In genomic region chr19:41711376-41712261, GRCh38 we compare ENCODE assay signal across 17 cellular contexts. TPM values are rescaled to one million over a fixed set of nuclear protein-coding genes. Genes with fewer than 3 reads are reported as not detected.
"Had no signal": no experiment of that assay in that cellular context is flagged by ENCODE, and none has a peak within 500 bp of the region (broad histone marks: within the 10 kb centered on the region; RNA-seq: fewer than 3 reads in every experiment).

No MANE protein-coding gene starts in this region.

- H3K27me3 ChIP-seq: ascending aorta, thyroid gland had no signal

- H3K9ac ChIP-seq: parathyroid adenoma, SK-N-SH had no signal

- H3K27ac ChIP-seq: ascending aorta, gastrocnemius medialis, heart right ventricle, parathyroid adenoma, thyroid gland had no signal

- H3K4me3 ChIP-seq: ascending aorta, gastrocnemius medialis, heart right ventricle, smooth muscle cell, thyroid gland had no signal

- H3K27ac Mint-ChIP-seq: T-helper 1 cell treated with Interleukin-12 subunit alpha and Interleukin-12 subunit beta and Interleukin-4 antibody, amounts not matched to agents 30 μg/mL and 1 μg/mL, for 36 hours had no signal

- H3K9me3 ChIP-seq: ascending aorta, gastrocnemius medialis, heart right ventricle, SK-N-SH, thyroid gland had no signal

- H3K4me1 ChIP-seq: ascending aorta, gastrocnemius medialis, heart right ventricle, parathyroid adenoma, thyroid gland had no signal

- H3K36me3 ChIP-seq: ascending aorta, gastrocnemius medialis, heart right ventricle, thyroid gland had no signal

- H3K4me1 Mint-ChIP-seq: neural crest cell had no signal

- H3K4me3 Mint-ChIP-seq: activated T-cell treated with anti-CD3 and anti-CD28 coated beads, Interleukin-2, amount 50 U/mL, for 4 hours; neural crest cell; T-helper 1 cell treated with Interleukin-12 subunit alpha and Interleukin-12 subunit beta and Interleukin-4 antibody, amounts not matched to agents 30 μg/mL and 1 μg/mL, for 36 hours had no signal

- ATAC-seq: activated T-cell treated with anti-CD3 and anti-CD28 coated beads, Interleukin-2, amount 50 U/mL, for 4 hours; gastrocnemius medialis; heart right ventricle; left lobe of liver; right cardiac atrium had no signal

- DNase-seq: activated CD4-positive, CD25-positive, alpha-beta regulatory T cell; activated naive CD4-positive, alpha-beta T cell; activated T-cell treated with anti-CD3 and anti-CD28 coated beads, Interleukin-2, amount 50 U/mL, for 4 hours; effector CD4-positive, alpha-beta T cell; gastrocnemius medialis; heart right ventricle; right cardiac atrium; SK-N-SH; thyroid gland had no signal

- H3K9me3 Mint-ChIP-seq: activated T-cell treated with anti-CD3 and anti-CD28 coated beads, Interleukin-2, amount 50 U/mL, for 4 hours; T-helper 1 cell treated with Interleukin-12 subunit alpha and Interleukin-12 subunit beta and Interleukin-4 antibody, amounts not matched to agents 30 μg/mL and 1 μg/mL, for 36 hours had no signal

RNA-seq across cellular contexts. Expression of gene CEACAM5, which starts 3.2 kb away (rescaled TPM):
- total RNA-seq: ascending aorta, endothelial cell of umbilical vein, fibroblast of lung, heart right ventricle, neural crest cell, right cardiac atrium, smooth muscle cell had no signal
- polyA plus RNA-seq: endothelial cell of umbilical vein, fibroblast of lung, SK-N-SH, smooth muscle cell had no signal

RNA-seq across cellular contexts. Expression of gene CEACAM7, which starts 23.5 kb away (rescaled TPM):
- total RNA-seq: ascending aorta, endothelial cell of umbilical vein, fibroblast of lung, heart right ventricle, left lobe of liver, neural crest cell, right cardiac atrium, smooth muscle cell, thyroid gland had no signal
- polyA plus RNA-seq: fibroblast of lung, heart right ventricle, right cardiac atrium, SK-N-SH, smooth muscle cell had no signal

RNA-seq across cellular contexts. Expression of gene CEACAM6, which starts 43.7 kb away (rescaled TPM):
- total RNA-seq: ascending aorta, endothelial cell of umbilical vein, fibroblast of lung, neural crest cell, smooth muscle cell had no signal
- polyA plus RNA-seq: endothelial cell of umbilical vein, fibroblast of lung, right cardiac atrium, SK-N-SH, smooth muscle cell had no signal
